Comparison of ENCODE assay signal across 8 cellular contexts in genomic region chr3:5186854-5187151, GRCh38. TPM values are rescaled to one million over a fixed set of nuclear protein-coding genes. Genes with fewer than 3 reads are reported as not detected.
DNase-seq lines count a peak whose midpoint lies in the region; ATAC-seq and TF ChIP-seq lines count a peak whose summit lies in the region.

No MANE protein-coding gene starts in this region.

- 1 to 10% methylated on average over 8 of the region's 8 CpGs for WGBS in sigmoid colon, 2 donors

- H3K9me3 ChIP-seq in SK-N-MC (ENCODE audit: low read depth, low read length): no peaks in the 10 kb centered on the region
- no peaks in the 10 kb centered on the region for H3K9me3 ChIP-seq in sigmoid colon

- peaks cover 0 to 45% (median 28%) of the 10 kb centered on the region in 4 donors for H3K4me1 ChIP-seq in sigmoid colon

- TF ChIP-seq CTCF in fibroblast of mammary gland (conservative IDR thresholded peaks at IDR 0.05; ENCODE audit: control insufficient read depth, insufficient read depth, low read depth, low read length): no peak
- no peak for TF ChIP-seq CTCF in sigmoid colon (IDR thresholded peaks at IDR 0.05)
- TF ChIP-seq CTCF in GM10266 (IDR thresholded peaks at IDR 0.05; ENCODE audit: control insufficient read depth, insufficient read depth, low read depth, missing control alignments): no peak

- no peak for TF ChIP-seq EP300 in sigmoid colon (IDR thresholded peaks at IDR 0.05)

- H3K4me3 ChIP-seq in SK-N-MC: peak overlapping the region; percentile 80
- H3K4me3 ChIP-seq in fibroblast of mammary gland (ENCODE audit: control insufficient read depth, low read depth, low read length): peak overlapping the region; percentile 61
- H3K4me3 ChIP-seq in sigmoid colon: peak overlapping the region; percentile 43 to 96 (median 86)

- peak overlapping the region; percentile 51 for H3K9ac ChIP-seq in SK-N-MC (ENCODE audit: insufficient read length)

- DNase-seq in NCI-H1105 (lab: John Stamatoyannopoulos, UW) (peak; percentile 1), NCI-H1105 treated with DMSO at 0.1 percent for 48 hours (lab: John Stamatoyannopoulos, UW) (no peak), SK-N-MC (ENCODE audit: low read depth, low spot score) (no peak), fibroblast of mammary gland (ENCODE audit: low read depth) (peak; percentile 43), sigmoid colon (no peak), GM10266 (ENCODE audit: extremely low spot score) (no peak)
- no peak for DNase-seq in stimulated activated naive CD4-positive, alpha-beta T cell treated with Interleukin-2 at 50 U/mL for 16 hours (lab: John Stamatoyannopoulos, UW)

- intact Hi-C loops in sigmoid colon (cut with DNase I): loop anchor here (1.0 to 5.0 kb wide), 3 partner anchors 65 to 694 kb away; partner anchors contain the start of genes ARL8B and ITPR1

- ATAC-seq in GM19395 (IDR thresholded peaks at IDR 0.05; ENCODE audit: unreplicated experiment): no peak

- no peaks in the 10 kb centered on the region for H3K27me3 ChIP-seq in sigmoid colon

- H3K27ac ChIP-seq in SK-N-MC (no peak overlapping the region), sigmoid colon (peak overlapping the region; percentile 89 to 98 (median 96))

- H3K36me3 ChIP-seq in SK-N-MC (ENCODE audit: insufficient read depth, low read length): no peaks in the 10 kb centered on the region
- peaks cover 0 to 19% (median 0%) of the 10 kb centered on the region in 4 donors for H3K36me3 ChIP-seq in sigmoid colon

- TF ChIP-seq POLR2A in sigmoid colon (IDR thresholded peaks at IDR 0.05): no peak

RNA-seq across cellular contexts. Expression of gene EDEM1, which starts 0.7 kb away (rescaled TPM):
- total RNA-seq in sigmoid colon: 10 to 100 TPM; 14.3 to 23.8 (median 20.5) TPM
- polyA plus RNA-seq in sigmoid colon: 10 to 100 TPM in 1 of 3 donors, 1 to 10 TPM in 2; 3.6 to 22.2 (median 5.1) TPM

Comparison
In these comparisons a context has a peak if more than half of its experiments do, and no peak if none do; other contexts are left out.
1. DNase-seq: peak in NCI-H1105 (single experiment) and fibroblast of mammary gland (single experiment); none in NCI-H1105 treated with DMSO at 0.1 percent for 48 hours (single experiment), SK-N-MC (single experiment), sigmoid colon (single experiment), GM10266 (single experiment) and stimulated activated naive CD4-positive, alpha-beta T cell treated with Interleukin-2 at 50 U/mL for 16 hours (single experiment).
2. Peak in every context shown above with its lines, with median percentiles within 50 percentile points of each other: H3K4me3 ChIP-seq.